In the genomic region with DNA sequence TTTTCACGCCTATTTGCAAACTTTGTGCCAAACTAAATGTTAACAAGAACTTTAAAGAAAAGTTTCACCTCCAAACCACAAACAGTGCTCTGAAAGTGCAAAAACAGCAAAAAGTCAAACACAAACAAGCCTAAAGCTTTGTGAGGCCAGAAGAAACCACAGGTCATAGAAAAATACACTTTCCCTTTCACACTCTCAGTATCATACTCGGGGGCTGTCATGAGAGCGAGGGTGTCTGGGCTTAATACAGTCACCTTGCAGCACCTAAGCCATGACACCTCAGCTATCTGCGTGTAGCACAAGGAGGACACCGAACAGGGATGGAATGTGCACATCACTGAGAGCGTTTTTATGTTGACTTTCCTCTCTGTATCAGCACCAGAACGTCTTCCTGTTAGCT, we compare ENCODE assay signal across 14 cellular contexts.
DNase-seq lines count a peak whose midpoint lies in the region; ATAC-seq and TF ChIP-seq lines count a peak whose summit lies in the region.
"Had no signal": no experiment of that assay in that cellular context is flagged by ENCODE, and none has a peak within 500 bp of the region (broad histone marks: within the 10 kb centered on the region; RNA-seq: fewer than 3 reads in every experiment).

No MANE protein-coding gene starts in this region.

- H2AFZ ChIP-seq in DND-41 (ENCODE audit: low read depth, low read length): peak overlapping the region; percentile 1

- DNase-seq in DND-41 (no peak), NCI-H1048 (lab: John Stamatoyannopoulos, UW) (no peak), NCI-H1417 (lab: John Stamatoyannopoulos, UW) (no peak)
- peak; percentile 13 for DNase-seq in activated naive CD8-positive, alpha-beta T cell treated with anti-CD3 and anti-CD28 coated beads, Interleukin-2, amount 50 U/mL, for 24 hours
- DNase-seq: brain microvascular endothelial cell, lower lobe of right lung, NCI-H226, transverse colon had no signal

- ATAC-seq in DND-41 (ENCODE audit: insufficient read depth, low read depth): peak; percentile 70
- peak; percentile 65 for ATAC-seq in GM18909 (IDR thresholded peaks at IDR 0.05; ENCODE audit: poor library complexity, unreplicated experiment)
- ATAC-seq in HG03469 (IDR thresholded peaks at IDR 0.05; ENCODE audit: unreplicated experiment): peak; percentile 70
- ATAC-seq in activated naive CD8-positive, alpha-beta T cell treated with anti-CD3 and anti-CD28 coated beads, Interleukin-2, amount 50 U/mL, for 24 hours: peak; percentile 96
- no peak for ATAC-seq in HG02970 (IDR thresholded peaks at IDR 0.05; ENCODE audit: low FRiP score, unreplicated experiment)
- no peak for ATAC-seq in SK-N-SH treated with all-trans-retinoic acid at 6 μM for 48 hours

- H3K4me1 Mint-ChIP-seq in activated naive CD8-positive, alpha-beta T cell treated with anti-CD3 and anti-CD28 coated beads, Interleukin-2, amount 50 U/mL, for 24 hours: peaks cover 14% of the 10 kb centered on the region

- no peaks in the 10 kb centered on the region for H3K36me3 Mint-ChIP-seq in activated naive CD8-positive, alpha-beta T cell treated with anti-CD3 and anti-CD28 coated beads, Interleukin-2, amount 50 U/mL, for 24 hours (ENCODE audit: low read depth)

- peak overlapping the region; percentile 3; the same call in 1 of the 2 replicates for H3K4me2 ChIP-seq in DND-41 (ENCODE audit: insufficient read depth, low read length)

- no peaks in the 10 kb centered on the region for H3K9me3 ChIP-seq in DND-41 (ENCODE audit: insufficient read depth, low read length, severe bottlenecking)
- H3K9me3 ChIP-seq: lower lobe of right lung, SJSA1, transverse colon had no signal

- H3K9me3 Mint-ChIP-seq in activated naive CD8-positive, alpha-beta T cell treated with anti-CD3 and anti-CD28 coated beads, Interleukin-2, amount 50 U/mL, for 24 hours: no peaks in the 10 kb centered on the region

- H3K27ac Mint-ChIP-seq in activated naive CD8-positive, alpha-beta T cell treated with anti-CD3 and anti-CD28 coated beads, Interleukin-2, amount 50 U/mL, for 24 hours: no peak overlapping the region
- H3K27ac Mint-ChIP-seq: progenitor cell of endocrine pancreas had no signal

- no peak overlapping the region for H3K4me3 ChIP-seq in DND-41 (ENCODE audit: low read depth in 1 of 2, low read length in 2 of 2)
- H3K4me3 ChIP-seq: lower lobe of right lung, SJSA1, transverse colon had no signal

- no peak overlapping the region for H3K4me3 Mint-ChIP-seq in activated naive CD8-positive, alpha-beta T cell treated with anti-CD3 and anti-CD28 coated beads, Interleukin-2, amount 50 U/mL, for 24 hours

- no peaks in the 10 kb centered on the region for H3K27me3 Mint-ChIP-seq in activated naive CD8-positive, alpha-beta T cell treated with anti-CD3 and anti-CD28 coated beads, Interleukin-2, amount 50 U/mL, for 24 hours
- H3K27me3 Mint-ChIP-seq: progenitor cell of endocrine pancreas had no signal

- no peaks in the 10 kb centered on the region for H3K36me3 ChIP-seq in DND-41 (ENCODE audit: insufficient read depth, low read length)
- H3K36me3 ChIP-seq: brain microvascular endothelial cell, lower lobe of right lung, SJSA1, transverse colon had no signal

- H3K79me2 ChIP-seq in DND-41 (ENCODE audit: insufficient read depth, low read length): no peaks in the 10 kb centered on the region

- H3K4me1 ChIP-seq in DND-41 (ENCODE audit: insufficient read depth, low read length): peaks cover 9% of the 10 kb centered on the region
- H3K4me1 ChIP-seq: lower lobe of right lung, SJSA1, transverse colon had no signal

- H3K27me3 ChIP-seq in DND-41 (ENCODE audit: insufficient read depth, low read length, poor library complexity): no peaks in the 10 kb centered on the region
- H3K27me3 ChIP-seq: brain microvascular endothelial cell, SJSA1, transverse colon had no signal

- no peak overlapping the region for H3K9ac ChIP-seq in DND-41 (ENCODE audit: low read depth, low read length)

- no peak for TF ChIP-seq CTCF in DND-41 (IDR thresholded peaks at IDR 0.05; ENCODE audit: borderline replicate concordance, extremely low read depth, low read length, poor library complexity, severe bottlenecking)

- H4K20me1 ChIP-seq in DND-41 (ENCODE audit: insufficient read depth, low read length): no peaks in the 10 kb centered on the region

- 0 out of 2 replicates have a peak overlapping the region, but pooled peaks have one; percentile 3 for H3K27ac ChIP-seq in DND-41 (ENCODE audit: low read length)
- H3K27ac ChIP-seq: brain microvascular endothelial cell, lower lobe of right lung, SJSA1, transverse colon had no signal

TF ChIP-seq in SK-N-SH treated with all-trans-retinoic acid at 6 μM for 48 hours, 23 proteins besides CTCF, POLR2A, EP300 and RAD21:
- TF ChIP-seq BACH2 (CRISPR knock-in tag; IDR thresholded peaks at IDR 0.05; ENCODE audit: borderline replicate concordance) (no peak), ZNF8 (CRISPR knock-in tag; IDR thresholded peaks at IDR 0.05) (no peak), ZC3H10 (CRISPR knock-in tag; IDR thresholded peaks at IDR 0.05) (no peak)
- TF ChIP-seq, protein P1, sequence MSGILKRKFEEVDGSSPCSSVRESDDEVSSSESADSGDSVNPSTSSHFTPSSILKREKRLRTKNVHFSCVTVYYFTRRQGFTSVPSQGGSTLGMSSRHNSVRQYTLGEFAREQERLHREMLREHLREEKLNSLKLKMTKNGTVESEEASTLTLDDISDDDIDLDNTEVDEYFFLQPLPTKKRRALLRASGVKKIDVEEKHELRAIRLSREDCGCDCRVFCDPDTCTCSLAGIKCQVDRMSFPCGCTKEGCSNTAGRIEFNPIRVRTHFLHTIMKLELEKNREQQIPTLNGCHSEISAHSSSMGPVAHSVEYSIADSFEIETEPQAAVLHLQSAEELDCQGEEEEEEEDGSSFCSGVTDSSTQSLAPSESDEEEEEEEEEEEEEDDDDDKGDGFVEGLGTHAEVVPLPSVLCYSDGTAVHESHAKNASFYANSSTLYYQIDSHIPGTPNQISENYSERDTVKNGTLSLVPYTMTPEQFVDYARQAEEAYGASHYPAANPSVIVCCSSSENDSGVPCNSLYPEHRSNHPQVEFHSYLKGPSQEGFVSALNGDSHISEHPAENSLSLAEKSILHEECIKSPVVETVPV (CRISPR knock-in tag; IDR thresholded peaks at IDR 0.05): no peak

Comparison
In these comparisons a context has a peak if more than half of its experiments do, and no peak if none do; other contexts are left out.
1. ATAC-seq: peak in DND-41 (single experiment), GM18909 (single experiment), HG03469 (single experiment) and activated naive CD8-positive, alpha-beta T cell treated with anti-CD3 and anti-CD28 coated beads, Interleukin-2, amount 50 U/mL, for 24 hours (single experiment); none in HG02970 (single experiment) and SK-N-SH treated with all-trans-retinoic acid at 6 μM for 48 hours (single experiment).